24 cellular contexts compared by ENCODE assay signal in the genomic region with DNA sequence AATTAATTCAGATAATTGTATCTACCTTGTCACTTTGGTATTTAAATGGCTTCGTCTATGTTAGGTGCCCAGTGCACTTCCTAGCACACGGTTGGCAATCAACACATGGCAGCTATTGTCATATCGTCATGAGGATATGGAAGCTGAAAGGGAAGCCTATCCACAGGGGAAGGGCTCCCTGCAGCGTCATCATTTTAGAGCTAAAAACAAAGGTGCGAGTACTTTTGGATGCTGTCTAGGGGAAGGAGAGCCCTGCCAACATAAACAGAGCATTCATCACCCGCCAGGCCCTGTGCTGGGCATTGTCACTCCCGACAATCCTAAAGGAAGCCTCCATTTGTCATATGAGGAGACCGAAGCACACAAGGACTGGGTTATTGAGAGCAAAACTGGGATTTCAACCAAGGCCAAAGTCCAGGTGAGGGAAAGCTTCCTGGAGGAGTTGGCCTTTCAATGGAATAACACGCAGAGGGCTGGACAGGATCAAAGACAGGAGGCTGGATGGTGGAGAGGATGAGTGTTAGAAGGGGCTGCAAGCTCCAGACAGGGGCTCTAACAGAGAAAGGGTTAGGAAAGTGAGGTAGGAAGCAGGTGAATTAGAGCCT. TPM values are rescaled to one million over a fixed set of nuclear protein-coding genes. Genes with fewer than 3 reads are reported as not detected.
DNase-seq lines count a peak whose midpoint lies in the region; TF ChIP-seq lines count a peak whose summit lies in the region.
"Had no signal": no experiment of that assay in that cellular context is flagged by ENCODE, and none has a peak within 500 bp of the region (broad histone marks: within the 10 kb centered on the region; RNA-seq: fewer than 3 reads in every experiment).

No MANE protein-coding gene starts in this region.

- no peaks in the 10 kb centered on the region for H3K9me3 ChIP-seq in mucosa of rectum (ENCODE audit: control insufficient read depth in 2 of 2, low read length in 2 of 2)
- no peaks in the 10 kb centered on the region for H3K9me3 ChIP-seq in H9 (ENCODE audit: control insufficient read depth, low read depth, low read length)
- H3K9me3 ChIP-seq: breast epithelium, gastroesophageal sphincter, pancreas had no signal

- no peak overlapping the region for H2BK15ac ChIP-seq in H9 (ENCODE audit: low read depth, low read length)

- no peaks in the 10 kb centered on the region for H3K36me3 Mint-ChIP-seq in H9 (ENCODE audit: insufficient read depth in 1 of 3, low read depth in 3 of 3)
- H3K36me3 Mint-ChIP-seq: activated naive CD8-positive, alpha-beta T cell; CD4-positive, CD25-positive, alpha-beta regulatory T cell had no signal

- DNase-seq in DMS153 (lab: John Stamatoyannopoulos, UW) = peak; percentile 74
- peak; percentile 70 to 92 for DNase-seq in NCI-H2081 (lab: John Stamatoyannopoulos, UW)
- peak; percentile 26 for DNase-seq in dermis blood vessel endothelial cell
- no peak for DNase-seq in activated T-cell treated with anti-CD3 and anti-CD28 coated beads for 4 hours
- DNase-seq in H9 = no peak
- no peak for DNase-seq in NCI-H1105 treated with DMSO at 0.1 percent for 48 hours (lab: John Stamatoyannopoulos, UW)
- DNase-seq: activated CD4-positive, alpha-beta T cell treated with anti-CD3 and anti-CD28 coated beads for 36 hours; activated effector memory CD4-positive, alpha-beta T cell treated with anti-CD3 and anti-CD28 coated beads, Interleukin-2, amount 50 U/mL, for 16 hours; AML-193; anterior cingulate cortex; CD4-positive, CD25-positive, alpha-beta regulatory T cell; effector CD4-positive, alpha-beta T cell; GOT3; HFFc6; hippocampal formation; NCI-H526 treated with DMSO at 0.1 percent for 48 hours; pancreas; retina; stimulated activated naive CD4-positive, alpha-beta T cell treated with Interleukin-2 at 50 U/mL for 16 hours had no signal

- no peaks in the 10 kb centered on the region for H3K23me2 ChIP-seq in H9 (ENCODE audit: insufficient read length, low read depth, low read length, poor library complexity, severe bottlenecking)

- H3K56ac ChIP-seq in H9 (ENCODE audit: insufficient read length, low read depth, low read length) = no peak overlapping the region

- no peak overlapping the region for H2BK12ac ChIP-seq in H9 (ENCODE audit: insufficient read length, low read depth, low read length)

- no peak for TF ChIP-seq CTCF in H9 (conservative IDR thresholded peaks at IDR 0.05)

- H3K14ac ChIP-seq in H9 (ENCODE audit: insufficient read depth, low read length) = no peak overlapping the region

- H4K5ac ChIP-seq in H9 (ENCODE audit: insufficient read length, low read depth, low read length) = no peak overlapping the region

- H3K27ac ChIP-seq in mucosa of rectum (ENCODE audit: low read depth in 2 of 2, low read length in 2 of 2) = peak overlapping the region in 1 of 2 donors; percentile 36
- no peak overlapping the region for H3K27ac ChIP-seq in H9 (ENCODE audit: insufficient read length, low read depth, low read length)
- H3K27ac ChIP-seq: breast epithelium, gastroesophageal sphincter, pancreas, skin epidermis had no signal

- no peak overlapping the region for H3K4me3 Mint-ChIP-seq in H9
- H3K4me3 Mint-ChIP-seq: activated CD4-positive, alpha-beta T cell treated with anti-CD3 and anti-CD28 coated beads for 36 hours; activated naive CD8-positive, alpha-beta T cell; CD4-positive, CD25-positive, alpha-beta regulatory T cell; HFFc6 had no signal

- H2BK120ac ChIP-seq in H9 (ENCODE audit: low read depth, low read length, poor library complexity, severe bottlenecking) = no peak overlapping the region

- no peak overlapping the region for H2BK20ac ChIP-seq in H9 (ENCODE audit: low read depth, low read length, poor library complexity, severe bottlenecking)

- H3K27me3 ChIP-seq in mucosa of rectum (ENCODE audit: control insufficient read depth in 2 of 2, insufficient read depth in 2 of 2, low read length in 2 of 2) = peaks cover 0 to 1% of the 10 kb centered on the region in 2 donors
- no peaks in the 10 kb centered on the region for H3K27me3 ChIP-seq in H9 (ENCODE audit: insufficient read depth, low read length)
- H3K27me3 ChIP-seq: breast epithelium, pancreas had no signal

- no peak overlapping the region for H3T11ph ChIP-seq in H9 (ENCODE audit: low read length)

- no peak overlapping the region for H2BK5ac ChIP-seq in H9 (ENCODE audit: insufficient read length, low read length)

- H3K79me1 ChIP-seq in H9 (ENCODE audit: insufficient read depth, low read depth, low read length, poor library complexity, severe bottlenecking) = no peaks in the 10 kb centered on the region

- no CpG with 5 or more reads among the region's 9 CpGs for WGBS in H9 (ENCODE audit: extremely low coverage, insufficient read length, low lambda C conversion rate)

- no peak overlapping the region; a peak in 1 of 7 replicates for H3K27ac Mint-ChIP-seq in H9
- H3K27ac Mint-ChIP-seq: activated CD4-positive, alpha-beta T cell treated with anti-CD3 and anti-CD28 coated beads for 36 hours; activated naive CD8-positive, alpha-beta T cell; CD4-positive, CD25-positive, alpha-beta regulatory T cell; HFFc6 had no signal

- H3K79me2 ChIP-seq in H9 (ENCODE audit: insufficient read depth, low read length) = no peaks in the 10 kb centered on the region

- H3K9me3 Mint-ChIP-seq in H9 = no peaks in the 10 kb centered on the region
- H3K9me3 Mint-ChIP-seq: CD4-positive, CD25-positive, alpha-beta regulatory T cell; HFFc6 had no signal

- no peak overlapping the region for H4K8ac ChIP-seq in H9 (replicated peaks; ENCODE audit: insufficient read length, low read depth, low read length)

- H3K18ac ChIP-seq in H9 (ENCODE audit: insufficient read length, low read depth, low read length) = no peak overlapping the region

- no peak overlapping the region for H3K4me2 ChIP-seq in H9 (ENCODE audit: insufficient read depth, insufficient read length, low read length)

- H2AK5ac ChIP-seq in H9 (ENCODE audit: insufficient read length, low read length) = no peak overlapping the region

- no peak overlapping the region for H3K4ac ChIP-seq in H9 (ENCODE audit: low read depth, low read length)

- H4K20me1 ChIP-seq in H9 (ENCODE audit: control insufficient read depth, insufficient read depth, insufficient read length) = no peaks in the 10 kb centered on the region

- no peaks in the 10 kb centered on the region for H3K36me3 ChIP-seq in mucosa of rectum (ENCODE audit: control insufficient read depth in 2 of 2, insufficient read depth in 2 of 2, low read length in 2 of 2)
- H3K36me3 ChIP-seq: breast epithelium, gastroesophageal sphincter, pancreas had no signal

- H3K27me3 Mint-ChIP-seq in H9 (ENCODE audit: low read depth) = peaks cover 15% of the 10 kb centered on the region

- peak overlapping the region; percentile 2 to 31 for H3K4me3 ChIP-seq in mucosa of rectum (ENCODE audit: low read length in 2 of 2)
- H3K4me3 ChIP-seq: breast epithelium, gastroesophageal sphincter, pancreas, skin epidermis had no signal

- H3K4me1 ChIP-seq in mucosa of rectum (ENCODE audit: control insufficient read depth in 2 of 2, insufficient read depth in 2 of 2, low read length in 2 of 2) = peaks cover 0 to 6% of the 10 kb centered on the region in 2 donors
- no peaks in the 10 kb centered on the region for H3K4me1 ChIP-seq in H9 (ENCODE audit: insufficient read depth, low read length)
- H3K4me1 ChIP-seq: breast epithelium, gastroesophageal sphincter, pancreas had no signal

- H3K9ac ChIP-seq in mucosa of rectum (ENCODE audit: low read depth in 1 of 2, low read length in 2 of 2) (peak overlapping the region in 1 of 2 donors; percentile 24), H9 (ENCODE audit: extremely low read depth, insufficient read length, low read length) (no peak overlapping the region)

- no peak overlapping the region for H4K91ac ChIP-seq in H9 (ENCODE audit: insufficient read length, low read depth, low read length)

- H3K23ac ChIP-seq in H9 (ENCODE audit: insufficient read length, low read depth, low read length) = no peak overlapping the region

- H3K4me1 Mint-ChIP-seq in H9 = peaks cover 0 to under 1% of the 10 kb centered on the region in 2 experiments; a peak in 1 of 4 replicates
- H3K4me1 Mint-ChIP-seq: activated CD4-positive, alpha-beta T cell treated with anti-CD3 and anti-CD28 coated beads for 36 hours had no signal

- H2AFZ ChIP-seq in H9 (ENCODE audit: low read length) = no peak overlapping the region

RNA-seq across cellular contexts. Expression of gene PARL, which starts 8.0 kb away (rescaled TPM):
- total RNA-seq in dermis blood vessel endothelial cell (29.6 and 32.0 TPM in 2 replicates), H9 (2021) (94.5 and 95.5 TPM in 2 replicates)

Comparison
In these comparisons a context has a peak if more than half of its experiments do, and no peak if none do; other contexts are left out.
1. DNase-seq: peak in DMS153 (single experiment), NCI-H2081 (2 of 2) and dermis blood vessel endothelial cell (single experiment); none in activated T-cell treated with anti-CD3 and anti-CD28 coated beads for 4 hours (single experiment), H9 (single experiment) and NCI-H1105 treated with DMSO at 0.1 percent for 48 hours (single experiment).